Comparison of ENCODE assay signal across 10 cellular contexts in genomic region chr10:29725133-29725720, GRCh38.
DNase-seq lines count a peak whose midpoint lies in the region; ATAC-seq, FAIRE-seq and TF ChIP-seq lines count a peak whose summit lies in the region.
"Had no signal": no experiment of that assay in that cellular context is flagged by ENCODE, and none has a peak within 500 bp of the region (broad histone marks: within the 10 kb centered on the region; RNA-seq: fewer than 3 reads in every experiment).

No MANE protein-coding gene starts in this region.

- TF ChIP-seq POLR2A in HepG2 (IDR thresholded peaks at IDR 0.05; ENCODE audit: insufficient read depth in 1 of 2, low read depth in 2 of 2, low read length in 2 of 2) (no peak), breast epithelium (IDR thresholded peaks at IDR 0.05) (no peak)

- ATAC-seq in HepG2 = no peak
- ATAC-seq in HG03469 (IDR thresholded peaks at IDR 0.05; ENCODE audit: unreplicated experiment) = no peak
- ATAC-seq: stimulated activated naive CD8-positive, alpha-beta T cell treated with anti-CD3 and anti-CD28 coated beads, Interleukin-15, Interleukin-2, amounts not matched to agents 100 U/mL and 50 U/mL, for 24 hours had no signal

- no peak overlapping the region for H3K4me3 Mint-ChIP-seq in dendritic cell treated with granulocyte-macrophage colony-stimulating factor and Interleukin-4, amounts not matched to agents 40 ng/mL and 50 ng/mL, for 4 days

- 52% methylated on average over 6 of the region's 6 CpGs for WGBS in liver
- 81% methylated on average over 6 of the region's 6 CpGs for WGBS in HepG2 (ENCODE audit: low lambda C conversion rate)
- 35 to 38% methylated on average over 5 to 6 of the region's 6 CpGs for WGBS in mesodermal cell (ENCODE audit: insufficient coverage in 2 of 2), 2 experiments

- H3K36me3 Mint-ChIP-seq in dendritic cell treated with granulocyte-macrophage colony-stimulating factor and Interleukin-4, amounts not matched to agents 40 ng/mL and 50 ng/mL, for 4 days (ENCODE audit: low read depth) = peaks cover 48% of the 10 kb centered on the region

- H4K20me1 ChIP-seq in HepG2 (ENCODE audit: insufficient read depth, low read length) = no peaks in the 10 kb centered on the region

- H2AFZ ChIP-seq in HepG2 (ENCODE audit: low read length) = no peak overlapping the region

- H3K27ac ChIP-seq in liver (ENCODE audit: low read depth in 1 of 2, low read length in 2 of 2) (no peak overlapping the region), HepG2 (ENCODE audit: extremely low read length, insufficient read depth, low read length) (no peak overlapping the region), mesodermal cell (ENCODE audit: low read depth, low read length, severe bottlenecking) (peak overlapping the region; percentile 88), breast epithelium (no peak overlapping the region)

- H3K9me3 ChIP-seq in liver (ENCODE audit: control insufficient read depth in 4 of 4, low read length in 3 of 4) (no peaks in the 10 kb centered on the region), HepG2 (ENCODE audit: low read length) (peaks cover 8% of the 10 kb centered on the region; the same call in 1 of the 2 replicates), mesodermal cell (ENCODE audit: control insufficient read depth, low read length) (peaks cover 5% of the 10 kb centered on the region), breast epithelium (no peaks in the 10 kb centered on the region)

- POLR2A ChIA-PET in HepG2 (lab: Yijun Ruan, JAX) = no interaction called here

- peak overlapping the region; percentile 11 for H3K27ac Mint-ChIP-seq in dendritic cell treated with granulocyte-macrophage colony-stimulating factor and Interleukin-4, amounts not matched to agents 40 ng/mL and 50 ng/mL, for 4 days

- peaks cover 14% of the 10 kb centered on the region for H3K79me2 ChIP-seq in HepG2 (ENCODE audit: insufficient read depth, low read length)

- H3K36me3 ChIP-seq in liver (ENCODE audit: control insufficient read depth in 4 of 4, insufficient read depth in 3 of 4, low read depth in 1 of 4, low read length in 3 of 4) (no peaks in the 10 kb centered on the region), HepG2 (replicated peaks in 1 of 2; ENCODE audit: control insufficient read depth in 1 of 2, insufficient read depth in 2 of 2, low read length in 2 of 2) (no peaks in the 10 kb centered on the region), mesodermal cell (ENCODE audit: control insufficient read depth, insufficient read depth, low read length) (peaks cover 38% of the 10 kb centered on the region), breast epithelium (no peaks in the 10 kb centered on the region)

- no TSS peak for BruUV-seq in HepG2 (replicated peaks; lab: Mats Ljungman, UMichigan)

- no peak for FAIRE-seq in HepG2 (lab: Jason Lieb, UNC)

- no peak for DNase-seq in HepG2 (ENCODE audit: low spot score)
- no peak for DNase-seq in breast epithelium (ENCODE audit: low spot score in 2 of 2)
- no peak for DNase-seq in OCI-M2 (lab: John Stamatoyannopoulos, UW; ENCODE audit: unreplicated experiment)
- no peak for DNase-seq in 8988T
- DNase-seq: activated CD4-positive, alpha-beta T cell treated with anti-CD3 and anti-CD28 coated beads for 48 hours; stimulated activated naive CD8-positive, alpha-beta T cell treated with anti-CD3 and anti-CD28 coated beads, Interleukin-15, Interleukin-2, amounts not matched to agents 100 U/mL and 50 U/mL, for 24 hours had no signal

- TF ChIP-seq EP300 in HepG2 (IDR thresholded peaks at IDR 0.05; ENCODE audit: low read depth in 2 of 2, low read length in 2 of 2) (no peak), HepG2 (CRISPR knock-in tag; IDR thresholded peaks at IDR 0.05; ENCODE audit: borderline replicate concordance) (no peak)

- intact Hi-C loops in HepG2 (cut with micrococcal nuclease; ENCODE audit: unreplicated experiment) (no loop called here), breast epithelium (cut with DNase I; ENCODE audit: low total_unique reads) (no loop called here)
- intact Hi-C loops in dendritic cell treated with granulocyte-macrophage colony-stimulating factor and Interleukin-4, amounts not matched to agents 40 ng/mL and 50 ng/mL, for 4 days (cut with micrococcal nuclease) = no loop called here

- no peak overlapping the region for H3K4me3 ChIP-seq in liver (ENCODE audit: low read depth in 1 of 3, low read length in 3 of 3)
- no peak overlapping the region for H3K4me3 ChIP-seq in HepG2 (replicated peaks in 1 of 3; ENCODE audit: insufficient read depth in 1 of 3, low read depth in 2 of 3, low read length in 3 of 3)
- no peak overlapping the region for H3K4me3 ChIP-seq in mesodermal cell (ENCODE audit: extremely low read depth, insufficient read depth, low read length, poor library complexity, severe bottlenecking)
- no peak overlapping the region for H3K4me3 ChIP-seq in breast epithelium

- CTCF ChIA-PET in HepG2 (lab: Yijun Ruan, JAX; ENCODE audit: low intra/inter-chr PET ratio, low total read pairs) = no interaction called here

- no peaks in the 10 kb centered on the region for H3K27me3 Mint-ChIP-seq in dendritic cell treated with granulocyte-macrophage colony-stimulating factor and Interleukin-4, amounts not matched to agents 40 ng/mL and 50 ng/mL, for 4 days

- peak in 1 of 2 donors; percentile 30 for TF ChIP-seq RAD21 in liver (IDR thresholded peaks at IDR 0.05)
- TF ChIP-seq RAD21 in HepG2 (CRISPR knock-in tag; IDR thresholded peaks at IDR 0.05) = no peak

- H3K4me2 ChIP-seq in HepG2 (ENCODE audit: low read depth, low read length) = no peak overlapping the region

- in situ Hi-C loops in HepG2 (cut with HindIII; ENCODE audit: extremely low pct_ligation_motif_present, low pct_unique_long_range_greater_than_20kb) = no loop called here

- H3K4me1 Mint-ChIP-seq in dendritic cell treated with granulocyte-macrophage colony-stimulating factor and Interleukin-4, amounts not matched to agents 40 ng/mL and 50 ng/mL, for 4 days (ENCODE audit: low read depth) = peaks cover 54% of the 10 kb centered on the region

- H3K9ac ChIP-seq in liver (ENCODE audit: low read depth in 1 of 2, low read length in 2 of 2) = no peak overlapping the region
- no peak overlapping the region for H3K9ac ChIP-seq in HepG2 (ENCODE audit: insufficient read depth, low read depth, low read length)

- H3K27me3 ChIP-seq in liver (ENCODE audit: control insufficient read depth in 4 of 4, insufficient read depth in 4 of 4, low read length in 3 of 4) (no peaks in the 10 kb centered on the region), HepG2 (ENCODE audit: control insufficient read depth in 1 of 2, insufficient read depth in 2 of 2, low read length in 2 of 2) (no peaks in the 10 kb centered on the region), breast epithelium (no peaks in the 10 kb centered on the region)

- peaks cover 2 to 11% (median 5%) of the 10 kb centered on the region in 4 donors for H3K4me1 ChIP-seq in liver (ENCODE audit: control insufficient read depth in 4 of 4, insufficient read depth in 4 of 4, low read length in 3 of 4)
- H3K4me1 ChIP-seq in HepG2 (ENCODE audit: insufficient read depth, low read length) = peaks cover 9% of the 10 kb centered on the region
- H3K4me1 ChIP-seq in mesodermal cell (ENCODE audit: control insufficient read depth, insufficient read depth, low read length, poor library complexity, severe bottlenecking) = peaks cover 34% of the 10 kb centered on the region
- H3K4me1 ChIP-seq in breast epithelium = no peaks in the 10 kb centered on the region

- H3K9me3 Mint-ChIP-seq in dendritic cell treated with granulocyte-macrophage colony-stimulating factor and Interleukin-4, amounts not matched to agents 40 ng/mL and 50 ng/mL, for 4 days = peaks cover 10% of the 10 kb centered on the region

- TF ChIP-seq CTCF in liver (IDR thresholded peaks at IDR 0.05; ENCODE audit: low read depth, low read length, missing input control) (no peak), HepG2 (CRISPR knock-in tag; IDR thresholded peaks at IDR 0.05) (no peak), breast epithelium (IDR thresholded peaks at IDR 0.05) (no peak)

TF ChIP-seq in liver, 16 proteins besides CTCF, POLR2A, EP300 and RAD21:
- peak in 1 of 2 donors; percentile 41 for TF ChIP-seq JUND (IDR thresholded peaks at IDR 0.05)
- peak; percentile 94 for TF ChIP-seq NR2F2 (IDR thresholded peaks at IDR 0.05)
- TF ChIP-seq SP1 (IDR thresholded peaks at IDR 0.05) = no peak
- peak in 1 of 2 donors; percentile 28 for TF ChIP-seq RXRA (IDR thresholded peaks at IDR 0.05)
- TF ChIP-seq MAX (IDR thresholded peaks at IDR 0.05) = peak; percentile 21
- peak in 1 of 2 donors; percentile 40 for TF ChIP-seq HNF4A (conservative IDR thresholded peaks at IDR 0.05)

TF ChIP-seq in HepG2, 621 proteins besides CTCF, POLR2A, EP300 and RAD21 (continues in another document):
- TF ChIP-seq ZHX1 (CRISPR knock-in tag; IDR thresholded peaks at IDR 0.05; ENCODE audit: low read depth) (no peak), ZNF276 (CRISPR knock-in tag; IDR thresholded peaks at IDR 0.05; ENCODE audit: low read depth) (no peak)
